24 cellular contexts compared by ENCODE assay signal in the genomic region with DNA sequence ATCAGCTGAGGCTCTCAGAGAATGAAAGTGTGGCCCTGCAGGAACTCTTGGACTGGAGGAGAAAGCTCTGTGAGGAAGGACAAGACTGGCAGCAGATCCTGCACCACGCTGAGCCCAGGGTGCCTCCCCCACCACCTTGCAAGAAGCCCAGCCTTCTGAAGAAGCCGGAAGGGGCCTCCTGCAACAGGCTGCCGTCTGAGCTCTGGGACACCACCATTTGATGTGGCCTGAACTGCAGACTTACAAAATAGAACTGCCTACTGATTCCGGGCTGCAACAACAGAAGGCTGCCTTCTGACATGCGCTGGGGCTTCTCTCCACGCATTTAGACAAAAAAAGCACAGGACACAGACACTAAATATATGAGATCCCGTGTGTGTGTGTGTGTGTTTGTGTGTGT.
"Had no signal": no experiment of that assay in that cellular context is flagged by ENCODE, and none has a peak within 500 bp of the region (broad histone marks: within the 10 kb centered on the region; RNA-seq: fewer than 3 reads in every experiment).

No MANE protein-coding gene starts in this region.

- H3K4me3 ChIP-seq: adrenal gland, PC-9, SK-N-MC had no signal

- H3K4me1 Mint-ChIP-seq: activated CD4-positive, alpha-beta memory T cell treated with anti-CD3 and anti-CD28 coated beads, Interleukin-2, amount 10 ng/mL, durations not matched to agents 7 days and 5 days; activated CD4-positive, alpha-beta T cell treated with anti-CD3 and anti-CD28 coated beads for 36 hours; activated T-helper 17 cell treated with anti-CD3 and anti-CD28 coated beads, Interleukin-2, amount 50 U/mL, for 72 hours had no signal

- H3K36me3 Mint-ChIP-seq: activated naive CD8-positive, alpha-beta T cell had no signal

- H3K9me3 Mint-ChIP-seq: activated CD4-positive, alpha-beta memory T cell treated with anti-CD3 and anti-CD28 coated beads, Interleukin-2, amount 10 ng/mL, durations not matched to agents 7 days and 5 days; activated naive CD4-positive, alpha-beta T cell treated with anti-CD3 and anti-CD28 coated beads for 36 hours; activated T-helper 17 cell treated with anti-CD3 and anti-CD28 coated beads, Interleukin-2, amount 50 U/mL, for 72 hours had no signal

- H2AFZ ChIP-seq: PC-9 had no signal

- H3K27me3 ChIP-seq: adrenal gland had no signal

- H3K27me3 Mint-ChIP-seq: activated CD4-positive, alpha-beta memory T cell treated with anti-CD3 and anti-CD28 coated beads, Interleukin-2, amount 10 ng/mL, durations not matched to agents 7 days and 5 days; activated T-helper 17 cell treated with anti-CD3 and anti-CD28 coated beads, Interleukin-2, amount 50 U/mL, for 72 hours had no signal

- H3K4me1 ChIP-seq: adrenal gland had no signal

- H3K4me3 Mint-ChIP-seq: activated CD4-positive, alpha-beta memory T cell treated with anti-CD3 and anti-CD28 coated beads, Interleukin-2, amount 10 ng/mL, durations not matched to agents 7 days and 5 days; activated CD4-positive, alpha-beta T cell treated with anti-CD3 and anti-CD28 coated beads for 36 hours; activated naive CD4-positive, alpha-beta T cell treated with anti-CD3 and anti-CD28 coated beads for 36 hours; activated naive CD8-positive, alpha-beta T cell; activated T-helper 17 cell treated with anti-CD3 and anti-CD28 coated beads, Interleukin-2, amount 50 U/mL, for 72 hours had no signal

- DNase-seq: activated CD4-positive, alpha-beta memory T cell treated with anti-CD3 and anti-CD28 coated beads, Interleukin-2, amount 10 ng/mL, durations not matched to agents 7 days and 5 days; activated CD4-positive, alpha-beta T cell treated with anti-CD3 and anti-CD28 coated beads for 36 hours; activated CD4-positive, alpha-beta T cell treated with anti-CD3 and anti-CD28 coated beads, Interleukin-2, amount 50 U/mL, for 1 hour; activated gamma-delta T cell; activated naive CD4-positive, alpha-beta T cell treated with anti-CD3 and anti-CD28 coated beads for 36 hours; activated T-cell treated with anti-CD3 and anti-CD28 coated beads for 4 hours; activated T-cell treated with anti-CD3 and anti-CD28 coated beads, Interleukin-2, amount 50 U/mL, for 48 hours; adrenal gland; cerebellar nuclear complex; KG1; NCI-H1092 treated with DMSO at 0.1 percent for 48 hours; NCI-H1436; NCI-H1694 treated with DMSO at 0.1 percent for 48 hours; NCI-H2029 treated with DMSO at 0.1 percent for 48 hours; NCI-H345; NCI-H510A; NCI-H69; PC-9; T-helper 1 cell; WERI-Rb-1 had no signal

- H3K4me2 ChIP-seq: PC-9 had no signal

- H3K9me3 ChIP-seq: adrenal gland had no signal

- H3K27ac Mint-ChIP-seq: activated CD4-positive, alpha-beta memory T cell treated with anti-CD3 and anti-CD28 coated beads, Interleukin-2, amount 10 ng/mL, durations not matched to agents 7 days and 5 days; activated CD4-positive, alpha-beta T cell treated with anti-CD3 and anti-CD28 coated beads for 36 hours; activated naive CD4-positive, alpha-beta T cell treated with anti-CD3 and anti-CD28 coated beads for 36 hours; activated naive CD8-positive, alpha-beta T cell; activated T-helper 17 cell treated with anti-CD3 and anti-CD28 coated beads, Interleukin-2, amount 50 U/mL, for 72 hours had no signal

- H3K36me3 ChIP-seq: adrenal gland, WERI-Rb-1 had no signal

- H3K27ac ChIP-seq: adrenal gland, PC-9, SK-N-MC, WERI-Rb-1 had no signal

- ATAC-seq: activated CD4-positive, alpha-beta T cell treated with anti-CD3 and anti-CD28 coated beads for 36 hours; activated T-helper 17 cell treated with anti-CD3 and anti-CD28 coated beads, Interleukin-2, amount 50 U/mL, for 72 hours; Right ventricle myocardium inferior had no signal
